ENCODE assay signal across 12 cellular contexts in the genomic region with DNA sequence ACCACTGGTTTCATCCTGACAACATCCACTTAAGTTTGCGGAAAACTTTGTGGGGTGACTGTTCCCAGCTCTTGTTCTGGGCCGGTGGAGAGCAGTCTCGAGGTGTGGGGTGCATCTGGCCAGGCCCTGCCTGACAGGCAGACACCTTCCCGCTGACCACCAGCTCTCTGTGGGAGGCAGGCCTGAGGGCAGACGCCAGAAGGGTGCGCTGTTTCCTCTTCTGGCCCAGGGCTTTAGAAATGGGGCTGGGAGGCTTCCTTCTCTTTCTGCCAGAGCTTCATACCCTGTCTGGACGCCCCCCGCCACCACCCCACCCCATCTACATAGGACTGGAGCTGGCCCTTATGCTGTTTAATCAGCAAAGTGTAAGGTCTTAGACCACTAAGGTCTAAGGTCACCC.
DNase-seq lines count a peak whose midpoint lies in the region; TF ChIP-seq lines count a peak whose summit lies in the region.
"Had no signal": no experiment of that assay in that cellular context is flagged by ENCODE, and none has a peak within 500 bp of the region (broad histone marks: within the 10 kb centered on the region; RNA-seq: fewer than 3 reads in every experiment).

No MANE protein-coding gene starts in this region.

- no peaks in the 10 kb centered on the region for H3K79me1 ChIP-seq in mesendoderm (ENCODE audit: low read length)

- intact Hi-C loops in spleen (cut with DNase I; ENCODE audit: low total_unique reads) = no loop called here

- no peak overlapping the region for H2BK15ac ChIP-seq in mesendoderm (replicated peaks; ENCODE audit: low read depth)

- DNase-seq in Daoy (ENCODE audit: low read depth) (peak; percentile 30), HFF-Myc (ENCODE audit: extremely low read depth, low read depth) (no peak), mesendoderm (peak; percentile 60), spleen (no peak)
- no peak for DNase-seq in effector CD4-positive, alpha-beta T cell
- DNase-seq in activated effector memory CD4-positive, alpha-beta T cell treated with anti-CD3 and anti-CD28 coated beads, Interleukin-2, amount 50 U/mL, for 16 hours = no peak
- DNase-seq: activated CD4-positive, alpha-beta T cell treated with anti-CD3 and anti-CD28 coated beads for 4 hours; body of pancreas; NCI-H1105; NCI-H510A treated with DMSO at 0.1 percent for 48 hours; retina had no signal

- H3K9ac ChIP-seq in mesendoderm (ENCODE audit: low read length) = no peak overlapping the region

- no peak overlapping the region for H3K18ac ChIP-seq in mesendoderm (ENCODE audit: low read length)

- no CpG with 5 or more reads among the region's 8 CpGs for WGBS in mesendoderm (ENCODE audit: extremely low coverage, insufficient coverage, low lambda C conversion rate)
- WGBS in spleen, 5 donors = 73 to 88% (median 82%) methylated on average over 7 to 8 of the region's 8 CpGs

- peak; percentile 22 for TF ChIP-seq CTCF in HFF-Myc (IDR thresholded peaks at IDR 0.05; ENCODE audit: low read depth, low read length, missing control alignments)
- TF ChIP-seq CTCF in WI38 (IDR thresholded peaks at IDR 0.05; ENCODE audit: low read depth, low read length) = peak; percentile 12; the same call in 1 of the 2 replicates
- TF ChIP-seq CTCF in spleen (IDR thresholded peaks at IDR 0.05 in 8 of 11, conservative IDR thresholded peaks at IDR 0.05 in 3 of 11) = no peak

- H3K27ac ChIP-seq in mesendoderm (ENCODE audit: low read depth, low read length) (no peak overlapping the region), spleen (no peak overlapping the region)
- H3K27ac ChIP-seq: body of pancreas had no signal

- no peaks in the 10 kb centered on the region for H3K4me1 ChIP-seq in mesendoderm (ENCODE audit: control insufficient read depth, low read depth, low read length)
- peaks cover 0 to 39% (median 11%) of the 10 kb centered on the region in 6 donors for H3K4me1 ChIP-seq in spleen
- H3K4me1 ChIP-seq: body of pancreas had no signal

- no peak overlapping the region for H2BK5ac ChIP-seq in mesendoderm (ENCODE audit: low read length)

- H3K27me3 ChIP-seq in mesendoderm (ENCODE audit: insufficient read depth, low read length, poor library complexity) (no peaks in the 10 kb centered on the region), spleen (replicated peaks in 1 of 7) (no peaks in the 10 kb centered on the region)
- H3K27me3 ChIP-seq: body of pancreas had no signal

- no peak for TF ChIP-seq POLR2A in spleen (IDR thresholded peaks at IDR 0.05)

- H3K9me3 ChIP-seq in spleen = no peaks in the 10 kb centered on the region
- H3K9me3 ChIP-seq: body of pancreas had no signal

- H4K8ac ChIP-seq in mesendoderm (ENCODE audit: low read depth, low read length) = no peak overlapping the region

- H2BK120ac ChIP-seq in mesendoderm (ENCODE audit: low read depth, low read length) = no peak overlapping the region

- H3K4me3 ChIP-seq in HFF-Myc (replicated peaks; ENCODE audit: low read depth, low read length) (no peak overlapping the region), WI38 (ENCODE audit: low read depth, low read length) (no peak overlapping the region), mesendoderm (ENCODE audit: low read length) (no peak overlapping the region), spleen (no peak overlapping the region)
- H3K4me3 ChIP-seq: body of pancreas had no signal

- no peaks in the 10 kb centered on the region for H3K36me3 ChIP-seq in mesendoderm (ENCODE audit: control insufficient read depth, insufficient read depth, low read length)
- no peaks in the 10 kb centered on the region for H3K36me3 ChIP-seq in spleen

- H3K79me2 ChIP-seq in mesendoderm (ENCODE audit: control insufficient read depth, insufficient read depth, low read length) = no peaks in the 10 kb centered on the region

- no peak overlapping the region for H3K56ac ChIP-seq in mesendoderm (ENCODE audit: low read length)

- no peak overlapping the region for H2AK5ac ChIP-seq in mesendoderm (ENCODE audit: low read length)

- H3K4me2 ChIP-seq in mesendoderm (ENCODE audit: low read length) = no peak overlapping the region

- no peak overlapping the region for H3K4ac ChIP-seq in mesendoderm (ENCODE audit: low read depth, low read length)

- no peak overlapping the region for H3K23ac ChIP-seq in mesendoderm (ENCODE audit: low read length)

- no peak overlapping the region for H4K5ac ChIP-seq in mesendoderm (ENCODE audit: low read length)

Comparison
In these comparisons a context has a peak if more than half of its experiments do, and no peak if none do; other contexts are left out.
1. DNase-seq: peak in Daoy (single experiment) and mesendoderm (single experiment); none in HFF-Myc (single experiment), spleen (single experiment), effector CD4-positive, alpha-beta T cell (single experiment) and activated effector memory CD4-positive, alpha-beta T cell treated with anti-CD3 and anti-CD28 coated beads, Interleukin-2, amount 50 U/mL, for 16 hours (single experiment).
2. CTCF ChIP-seq: peak in HFF-Myc (single experiment) and WI38 (single experiment); none in spleen (0 of 11).